In genomic region chr9:74556685-74557084, GRCh38 we compare ENCODE assay signal across 12 cellular contexts. TPM values are rescaled to one million over a fixed set of nuclear protein-coding genes. Genes with fewer than 3 reads are reported as not detected.
DNase-seq lines count a peak whose midpoint lies in the region; ATAC-seq and TF ChIP-seq lines count a peak whose summit lies in the region.
"Had no signal": no experiment of that assay in that cellular context is flagged by ENCODE, and none has a peak within 500 bp of the region (broad histone marks: within the 10 kb centered on the region; RNA-seq: fewer than 3 reads in every experiment).

No MANE protein-coding gene starts in this region.

- H3K27me3 Mint-ChIP-seq in chondrocyte (ENCODE audit: low read depth) = peaks cover 12% of the 10 kb centered on the region

- H3K9me3 Mint-ChIP-seq in chondrocyte (ENCODE audit: low read depth) = no peaks in the 10 kb centered on the region
- H3K9me3 Mint-ChIP-seq: CD8-positive, alpha-beta T cell had no signal

- no peaks in the 10 kb centered on the region for H3K4me1 Mint-ChIP-seq in chondrocyte (ENCODE audit: low read depth)

- H3K36me3 Mint-ChIP-seq in chondrocyte (ENCODE audit: low read depth) = no peaks in the 10 kb centered on the region
- H3K36me3 Mint-ChIP-seq: CD8-positive, alpha-beta T cell had no signal

- ATAC-seq in GM18907 (IDR thresholded peaks at IDR 0.05; ENCODE audit: unreplicated experiment) (peak; percentile 88), HG02678 (IDR thresholded peaks at IDR 0.05; ENCODE audit: unreplicated experiment) (peak; percentile 76), HG03565 (IDR thresholded peaks at IDR 0.05; ENCODE audit: unreplicated experiment) (peak; percentile 94)
- ATAC-seq: CD8-positive, alpha-beta T cell had no signal

- DNase-seq in COLO829 (ENCODE audit: low spot score) (peak; percentile 78), chondrocyte (ENCODE audit: low spot score) (no peak), CD1c-positive myeloid dendritic cell (ENCODE audit: extremely low spot score) (no peak), LoVo (ENCODE audit: low spot score) (no peak), SIG-M5 treated with dmso at 0.1 percent for 504 hours (lab: John Stamatoyannopoulos, UW; ENCODE audit: unreplicated experiment) (no peak)
- DNase-seq: CD8-positive, alpha-beta T cell; midbrain; OCI-M1; spleen had no signal

- no peak overlapping the region for H3K4me3 Mint-ChIP-seq in chondrocyte (ENCODE audit: unreplicated experiment)
- H3K4me3 Mint-ChIP-seq: CD8-positive, alpha-beta T cell had no signal

- TF ChIP-seq CTCF in chondrocyte (IDR thresholded peaks at IDR 0.05) = no peak

- no peak overlapping the region for H3K27ac Mint-ChIP-seq in chondrocyte (ENCODE audit: unreplicated experiment)
- H3K27ac Mint-ChIP-seq: CD8-positive, alpha-beta T cell had no signal

RNA-seq across cellular contexts. Expression of gene RORB, which starts 59.5 kb away (rescaled TPM):
- total RNA-seq in chondrocyte = not detected in 3 replicates
- total RNA-seq: CD8-positive, alpha-beta T cell had no signal
